8 cellular contexts compared by ENCODE assay signal in the genomic region with DNA sequence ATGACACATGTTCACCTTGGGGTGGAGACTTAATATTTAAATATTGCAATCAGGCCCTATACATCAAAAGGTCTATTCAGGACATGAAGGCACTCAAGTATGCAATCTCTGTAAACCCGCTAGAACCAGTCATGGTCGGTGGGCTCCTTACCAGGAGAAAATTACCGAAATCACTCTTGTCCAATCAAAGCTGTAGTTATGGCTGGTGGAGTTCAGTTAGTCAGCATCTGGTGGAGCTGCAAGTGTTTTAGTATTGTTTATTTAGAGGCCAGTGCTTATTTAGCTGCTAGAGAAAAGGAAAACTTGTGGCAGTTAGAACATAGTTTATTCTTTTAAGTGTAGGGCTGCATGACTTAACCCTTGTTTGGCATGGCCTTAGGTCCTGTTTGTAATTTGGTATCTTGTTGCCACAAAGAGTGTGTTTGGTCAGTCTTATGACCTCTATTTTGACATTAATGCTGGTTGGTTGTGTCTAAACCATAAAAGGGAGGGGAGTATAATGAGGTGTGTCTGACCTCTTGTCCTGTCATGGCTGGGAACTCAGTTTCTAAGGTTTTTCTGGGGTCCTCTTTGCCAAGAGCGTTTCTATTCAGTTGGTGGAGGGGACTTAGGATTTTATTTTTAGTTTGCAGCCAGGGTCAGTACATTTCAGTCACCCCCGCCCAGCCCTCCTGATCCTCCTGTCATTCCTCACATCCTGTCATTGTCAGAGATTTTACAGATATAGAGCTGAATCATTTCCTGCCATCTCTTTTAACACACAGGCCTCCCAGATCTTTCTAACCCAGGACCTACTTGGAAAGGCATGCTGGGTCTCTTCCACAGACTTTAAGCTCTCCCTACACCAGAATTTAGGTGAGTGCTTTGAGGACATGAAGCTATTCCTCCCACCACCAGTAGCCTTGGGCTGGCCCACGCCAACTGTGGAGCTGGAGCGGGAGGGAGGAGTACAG.
DNase-seq lines count a peak whose midpoint lies in the region; ATAC-seq, FAIRE-seq and TF ChIP-seq lines count a peak whose summit lies in the region.

No MANE protein-coding gene starts in this region.

- no peak for TF ChIP-seq EP300 in A549 (IDR thresholded peaks at IDR 0.05)

- TF ChIP-seq RAD21 in A549 (conservative IDR thresholded peaks at IDR 0.05 in 1 of 2, IDR thresholded peaks at IDR 0.05 in 1 of 2): no peak

- no peak for TF ChIP-seq POLR2A in A549 (IDR thresholded peaks at IDR 0.05; ENCODE audit: low read length)

- POLR2A ChIA-PET in A549 (lab: Yijun Ruan, JAX): interaction anchor here (1.3 kb wide), 1 partner anchor 84 kb away, joined by 4 read pairs; no protein-coding TSS in a partner anchor

- peaks cover 21% of the 10 kb centered on the region for H3K4me1 ChIP-seq in A549

- TF ChIP-seq CTCF in A549 (IDR thresholded peaks at IDR 0.05) (no peak), foreskin fibroblast (IDR thresholded peaks at IDR 0.05; ENCODE audit: low read depth, low read length) (no peak)

- peak in 1 of 2 experiments; percentile 13 for DNase-seq in A549 (ENCODE audit: low read depth in 1 of 2, low spot score in 1 of 2)
- DNase-seq in SK-N-DZ (ENCODE audit: low spot score): peak; percentile 49
- peak; percentile 61 to 66 for DNase-seq in foreskin fibroblast
- no peak for DNase-seq in epidermal melanocyte (ENCODE audit: insufficient read length, low spot score)
- DNase-seq in DMS114 treated with DMSO at 0.1 percent for 48 hours (lab: John Stamatoyannopoulos, UW; ENCODE audit: unreplicated experiment): no peak
- no peak for DNase-seq in middle frontal gyrus (ENCODE audit: extremely low spot score, low spot score)

- peak overlapping the region; percentile 21 to 40; a peak in 1 of 6 replicates for H3K27ac ChIP-seq in A549

- H3K9me3 ChIP-seq in A549: no peaks in the 10 kb centered on the region

- ATAC-seq in A549 (peak in 1 of 2 experiments; percentile 14; a peak in 3 of 6 replicates), GM18502 (IDR thresholded peaks at IDR 0.05; ENCODE audit: poor library complexity, unreplicated experiment) (peak; percentile 45), GM19397 (IDR thresholded peaks at IDR 0.05; ENCODE audit: unreplicated experiment) (no peak)

- FAIRE-seq in A549 (lab: Jason Lieb, UNC): no peak

- no peak overlapping the region for H3K4me3 ChIP-seq in A549
- H3K4me3 ChIP-seq in foreskin fibroblast (ENCODE audit: low read depth in 1 of 2, low read length in 2 of 2): no peak overlapping the region

- CTCF ChIA-PET in A549 (lab: Yijun Ruan, JAX): interaction anchor here (0.7 to 0.8 kb wide), 3 partner anchors 9 to 882 kb away, joined by 3 to 4 read pairs (median 3); no protein-coding TSS in a partner anchor

- H3K4me2 ChIP-seq in A549: peak overlapping the region; percentile 21; the same call in 1 of the 3 replicates

- 74% methylated on average over 7 of the region's 7 CpGs for WGBS in A549 (ENCODE audit: missing lambda C conversion rate)

TF ChIP-seq in A549, 52 proteins besides CTCF, POLR2A, EP300 and RAD21:
- TF ChIP-seq MAFK (IDR thresholded peaks at IDR 0.05; ENCODE audit: partially characterized antibody) (no peak), ESRRA (IDR thresholded peaks at IDR 0.05; ENCODE audit: borderline replicate concordance, low read length) (no peak), SREBF2 (IDR thresholded peaks at IDR 0.05) (no peak), MYC (IDR thresholded peaks at IDR 0.05; ENCODE audit: borderline replicate concordance, low read length) (no peak), ZNF302 (CRISPR knock-in tag; IDR thresholded peaks at IDR 0.05) (no peak), KDM5A (IDR thresholded peaks at IDR 0.05) (no peak), POLR2AphosphoS2 (conservative IDR thresholded peaks at IDR 0.05; ENCODE audit: low read length) (no peak)
- TF ChIP-seq, protein P1, sequence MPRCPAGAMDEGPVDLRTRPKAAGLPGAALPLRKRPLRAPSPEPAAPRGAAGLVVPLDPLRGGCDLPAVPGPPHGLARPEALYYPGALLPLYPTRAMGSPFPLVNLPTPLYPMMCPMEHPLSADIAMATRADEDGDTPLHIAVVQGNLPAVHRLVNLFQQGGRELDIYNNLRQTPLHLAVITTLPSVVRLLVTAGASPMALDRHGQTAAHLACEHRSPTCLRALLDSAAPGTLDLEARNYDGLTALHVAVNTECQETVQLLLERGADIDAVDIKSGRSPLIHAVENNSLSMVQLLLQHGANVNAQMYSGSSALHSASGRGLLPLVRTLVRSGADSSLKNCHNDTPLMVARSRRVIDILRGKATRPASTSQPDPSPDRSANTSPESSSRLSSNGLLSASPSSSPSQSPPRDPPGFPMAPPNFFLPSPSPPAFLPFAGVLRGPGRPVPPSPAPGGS (IDR thresholded peaks at IDR 0.05): no peak
- TF ChIP-seq, protein P2, sequence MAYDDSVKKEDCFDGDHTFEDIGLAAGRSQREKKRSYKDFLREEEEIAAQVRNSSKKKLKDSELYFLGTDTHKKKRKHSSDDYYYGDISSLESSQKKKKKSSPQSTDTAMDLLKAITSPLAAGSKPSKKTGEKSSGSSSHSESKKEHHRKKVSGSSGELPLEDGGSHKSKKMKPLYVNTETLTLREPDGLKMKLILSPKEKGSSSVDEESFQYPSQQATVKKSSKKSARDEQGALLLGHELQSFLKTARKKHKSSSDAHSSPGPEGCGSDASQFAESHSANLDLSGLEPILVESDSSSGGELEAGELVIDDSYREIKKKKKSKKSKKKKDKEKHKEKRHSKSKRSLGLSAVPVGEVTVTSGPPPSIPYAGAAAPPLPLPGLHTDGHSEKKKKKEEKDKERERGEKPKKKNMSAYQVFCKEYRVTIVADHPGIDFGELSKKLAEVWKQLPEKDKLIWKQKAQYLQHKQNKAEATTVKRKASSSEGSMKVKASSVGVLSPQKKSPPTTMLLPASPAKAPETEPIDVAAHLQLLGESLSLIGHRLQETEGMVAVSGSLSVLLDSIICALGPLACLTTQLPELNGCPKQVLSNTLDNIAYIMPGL (CRISPR knock-in tag; IDR thresholded peaks at IDR 0.05; ENCODE audit: borderline replicate concordance): no peak

Comparison
In these comparisons a context has a peak if more than half of its experiments do, and no peak if none do; other contexts are left out.
1. DNase-seq: peak in SK-N-DZ (single experiment) and foreskin fibroblast (2 of 2); none in epidermal melanocyte (single experiment), DMS114 treated with DMSO at 0.1 percent for 48 hours (single experiment) and middle frontal gyrus (single experiment).